In genomic region chr3:107421170-107421792, GRCh38 we compare ENCODE assay signal across 8 cellular contexts. TPM values are rescaled to one million over a fixed set of nuclear protein-coding genes. Genes with fewer than 3 reads are reported as not detected.
DNase-seq lines count a peak whose midpoint lies in the region; ATAC-seq, FAIRE-seq and TF ChIP-seq lines count a peak whose summit lies in the region.

No MANE protein-coding gene starts in this region.

- intact Hi-C loops in ascending aorta (cut with DNase I), result loop anchor here (1.0 kb wide), 1 partner anchor 8 kb away; no protein-coding TSS in a partner anchor
- intact Hi-C loops in posterior cingulate gyrus (cut with DNase I), result loop anchor here (1.0 to 10.0 kb wide), 4 partner anchors 34 to 244 kb away; no protein-coding TSS in a partner anchor

- H3K9me3 ChIP-seq in ascending aorta, result no peaks in the 10 kb centered on the region
- H3K9me3 ChIP-seq in small intestine (ENCODE audit: control insufficient read depth, low read depth), result no peaks in the 10 kb centered on the region

- H3K27ac ChIP-seq in ascending aorta (no peak overlapping the region), small intestine (ENCODE audit: low read depth in 1 of 2, low read length in 1 of 2) (no peak overlapping the region)

- H3K4me1 ChIP-seq in ascending aorta, result no peaks in the 10 kb centered on the region
- no peaks in the 10 kb centered on the region for H3K4me1 ChIP-seq in small intestine (ENCODE audit: control insufficient read depth in 2 of 2, insufficient read depth in 1 of 2, low read depth in 1 of 2, low read length in 1 of 2)

- 0 to 3% (median 1%) methylated on average over 4 of the region's 4 CpGs for WGBS in small intestine, 3 donors

- peak; percentile 94 for FAIRE-seq in GM19239 (lab: Jason Lieb, UNC)
- peak; percentile 15 for FAIRE-seq in small intestine (lab: Jason Lieb, UNC)

- H3K27me3 ChIP-seq in ascending aorta, result no peaks in the 10 kb centered on the region
- no peaks in the 10 kb centered on the region for H3K27me3 ChIP-seq in small intestine (ENCODE audit: control insufficient read depth in 2 of 2, insufficient read depth in 2 of 2, low read length in 2 of 2)

- DNase-seq in DMS53 treated with DMSO at 0.1 percent for 48 hours (lab: John Stamatoyannopoulos, UW; ENCODE audit: unreplicated experiment) (peak; percentile 38), GM19239 (ENCODE audit: insufficient read length, low spot score) (no peak), NCI-H460 (ENCODE audit: extremely low read depth, low read depth) (peak; percentile 52), ascending aorta (ENCODE audit: low spot score in 2 of 2) (no peak), hepatic stellate cell (ENCODE audit: low spot score) (peak; percentile 27), small intestine (peak; percentile 70), posterior cingulate gyrus (no peak)

- ATAC-seq in HG03159 (IDR thresholded peaks at IDR 0.05; ENCODE audit: unreplicated experiment), result peak; percentile 78

- H3K4me3 ChIP-seq in ascending aorta (peak overlapping the region; percentile 46 to 52), small intestine (ENCODE audit: low read depth in 1 of 2, low read length in 2 of 2) (no peak overlapping the region)

- H3K36me3 ChIP-seq in ascending aorta, result no peaks in the 10 kb centered on the region
- H3K36me3 ChIP-seq in small intestine (ENCODE audit: control insufficient read depth in 2 of 2, insufficient read depth in 2 of 2, low read length in 2 of 2), result no peaks in the 10 kb centered on the region

- TF ChIP-seq CTCF in ascending aorta (IDR thresholded peaks at IDR 0.05), result peak in 2 of 3 experiments; percentile 50 to 70

RNA-seq across cellular contexts. Expression of gene CCDC54, which starts 44.0 kb away (rescaled TPM):
- total RNA-seq in NCI-H460 (2014; rRNA removed; shearing (Covaris generic)), result not detected in 2 replicates
- not detected in 2 replicates for polyA plus RNA-seq in NCI-H460 (2014; cell fraction: nucleus; rRNA removed)
- total RNA-seq in ascending aorta, result not detected
- not detected for polyA plus RNA-seq in small intestine

Comparison
In these comparisons a context has a peak if more than half of its experiments do, and no peak if none do; other contexts are left out.
1. DNase-seq: peak in DMS53 treated with DMSO at 0.1 percent for 48 hours (single experiment), NCI-H460 (single experiment), hepatic stellate cell (single experiment) and small intestine (single experiment); none in GM19239 (single experiment), ascending aorta (0 of 2) and posterior cingulate gyrus (0 of 10).
2. H3K4me3 ChIP-seq: peak in ascending aorta (2 of 2); none in small intestine (0 of 2).